8 cellular contexts compared by ENCODE assay signal in the genomic region with DNA sequence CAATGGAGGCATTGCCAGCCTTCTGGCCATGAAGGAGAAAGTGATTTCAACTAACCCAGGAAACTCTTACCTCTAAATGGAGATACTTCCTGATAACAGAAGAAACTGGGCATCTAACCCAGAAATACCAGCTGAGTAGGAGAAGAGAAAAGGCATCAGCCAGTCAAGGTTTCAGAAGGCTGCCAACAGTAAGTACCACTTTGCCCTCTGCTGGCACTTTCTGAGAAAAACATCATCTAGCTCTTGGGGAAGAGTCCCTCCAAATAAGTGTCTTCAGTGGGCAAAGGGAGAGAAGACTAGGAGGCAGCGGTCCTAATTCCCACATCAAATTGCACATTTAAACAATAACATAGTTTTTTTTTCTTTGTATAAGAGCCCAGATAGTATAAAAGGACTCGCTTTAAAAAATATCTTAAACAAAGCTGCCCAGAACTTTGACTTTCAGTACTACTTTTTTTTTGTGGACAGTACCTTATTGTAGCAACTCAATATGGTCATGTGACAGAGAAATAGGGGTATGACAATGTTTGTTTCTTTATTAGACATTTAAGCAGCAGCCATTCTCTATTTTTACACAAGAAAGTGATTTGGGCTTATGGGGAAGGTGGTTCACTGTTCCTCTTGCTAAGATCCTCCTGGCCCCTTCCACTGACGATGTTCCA.
DNase-seq lines count a peak whose midpoint lies in the region; ATAC-seq and TF ChIP-seq lines count a peak whose summit lies in the region.

No MANE protein-coding gene starts in this region.

- H3K9me2 ChIP-seq in OCI-LY1 (ENCODE audit: low read depth, low read length), result no peaks in the 10 kb centered on the region

- peak; percentile 48 for DNase-seq in DMS79 treated with DMSO at 0.1 percent for 48 hours (lab: John Stamatoyannopoulos, UW)
- no peak for DNase-seq in DMS79 (lab: John Stamatoyannopoulos, UW)
- peak; percentile 97 for DNase-seq in HT-29 (ENCODE audit: low spot score)
- peak; percentile 57 for DNase-seq in endothelial cell (ENCODE audit: low spot score)
- DNase-seq in mucosa of gallbladder (ENCODE audit: low spot score), result peak; percentile 71

- no peak overlapping the region for H2AFZ ChIP-seq in OCI-LY1 (ENCODE audit: low read length)

- H3K27me3 Mint-ChIP-seq in endothelial cell (ENCODE audit: unreplicated experiment), result peaks cover 5% of the 10 kb centered on the region

- H3K4me2 ChIP-seq in OCI-LY1 (ENCODE audit: low read length), result no peak overlapping the region

- H3K27ac Mint-ChIP-seq in endothelial cell (ENCODE audit: unreplicated experiment), result no peak overlapping the region

- H3K4me1 ChIP-seq in OCI-LY1 (ENCODE audit: insufficient read depth, low read length, severe bottlenecking), result no peaks in the 10 kb centered on the region

- H3K27me3 ChIP-seq in OCI-LY1 (ENCODE audit: insufficient read depth, low read length), result no peaks in the 10 kb centered on the region

- no peaks in the 10 kb centered on the region for H4K20me1 ChIP-seq in OCI-LY1 (ENCODE audit: insufficient read depth, low read length)

- H3K9me3 Mint-ChIP-seq in endothelial cell (ENCODE audit: unreplicated experiment), result no peaks in the 10 kb centered on the region

- H3K36me3 ChIP-seq in OCI-LY1 (ENCODE audit: insufficient read depth, low read length), result no peaks in the 10 kb centered on the region

- no peaks in the 10 kb centered on the region for H3K36me3 Mint-ChIP-seq in endothelial cell (ENCODE audit: low read depth, unreplicated experiment)

- no peak overlapping the region for H3K4me3 ChIP-seq in OCI-LY1 (ENCODE audit: low read depth, low read length, poor library complexity, severe bottlenecking)

- no peak overlapping the region for H3K4me3 Mint-ChIP-seq in endothelial cell (ENCODE audit: unreplicated experiment)

- no peaks in the 10 kb centered on the region for H3K79me2 ChIP-seq in OCI-LY1 (ENCODE audit: insufficient read depth, low read length)

- H3K9ac ChIP-seq in OCI-LY1 (ENCODE audit: low read length), result no peak overlapping the region

- no peaks in the 10 kb centered on the region for H3F3A ChIP-seq in OCI-LY1 (ENCODE audit: insufficient read depth, low read length)

- peak; percentile 82 for TF ChIP-seq CTCF in OCI-LY1 (IDR thresholded peaks at IDR 0.05; ENCODE audit: low read length)
- TF ChIP-seq CTCF in endothelial cell (IDR thresholded peaks at IDR 0.05; ENCODE audit: unreplicated experiment), result peak; percentile 50

- ATAC-seq in GM21528 (IDR thresholded peaks at IDR 0.05; ENCODE audit: low FRiP score, unreplicated experiment) (peak; percentile 82), HG03520 (IDR thresholded peaks at IDR 0.05; ENCODE audit: unreplicated experiment) (no peak)

- H3K9me3 ChIP-seq in OCI-LY1 (ENCODE audit: low read length), result no peaks in the 10 kb centered on the region

- H3K4me1 Mint-ChIP-seq in endothelial cell (ENCODE audit: unreplicated experiment), result no peaks in the 10 kb centered on the region

- no peak overlapping the region for H3K27ac ChIP-seq in OCI-LY1 (ENCODE audit: low read depth, low read length, poor library complexity, severe bottlenecking)
